In genomic region chr1:30195424-30196134, GRCh38 we compare ENCODE assay signal across 14 cellular contexts.
A peak's percentile ranks its signal among the peaks of the same experiment; 100 is the strongest.
DNase-seq lines count a peak whose midpoint lies in the region; ATAC-seq and TF ChIP-seq lines count a peak whose summit lies in the region.
"Had no signal": no experiment of that assay in that cellular context is flagged by ENCODE, and none has a peak within 500 bp of the region (broad histone marks: within the 10 kb centered on the region; RNA-seq: fewer than 3 reads in every experiment).

No MANE protein-coding gene starts in this region.

- ATAC-seq in activated naive CD8-positive, alpha-beta T cell treated with anti-CD3 and anti-CD28 coated beads, Interleukin-2, amount 50 U/mL, for 24 hours: no peak
- ATAC-seq: A549 had no signal

- H3K36me3 Mint-ChIP-seq in osteocyte (ENCODE audit: unreplicated experiment) (no peaks in the 10 kb centered on the region), nephron progenitor cell (ENCODE audit: low read depth) (no peaks in the 10 kb centered on the region)
- H3K36me3 Mint-ChIP-seq in activated naive CD8-positive, alpha-beta T cell treated with anti-CD3 and anti-CD28 coated beads, Interleukin-2, amount 50 U/mL, for 24 hours (ENCODE audit: low read depth): no peaks in the 10 kb centered on the region
- H3K36me3 Mint-ChIP-seq: CD4-positive, CD25-positive, alpha-beta regulatory T cell had no signal

- no peak overlapping the region for H3K27ac ChIP-seq in BLaER1 treated with 17β-estradiol and CSF1 and Interleukin-3, amounts not matched to agents 10 nM and 100 nM
- H3K27ac ChIP-seq in esophagus muscularis mucosa (replicated peaks in 1 of 4): no peak overlapping the region
- H3K27ac ChIP-seq in dorsolateral prefrontal cortex: no peak overlapping the region
- H3K27ac ChIP-seq: A549 had no signal

- no peaks in the 10 kb centered on the region for H3K27me3 ChIP-seq in BLaER1 treated with 17β-estradiol and CSF1 and Interleukin-3, amounts not matched to agents 10 nM and 100 nM
- H3K27me3 ChIP-seq in esophagus muscularis mucosa (peaks cover 0 to 4% (median 0%) of the 10 kb centered on the region in 4 donors), dorsolateral prefrontal cortex (peaks cover 0 to 27% (median 0%) of the 10 kb centered on the region in 45 donors)
- H3K27me3 ChIP-seq: BE2C had no signal

- intact Hi-C loops in esophagus muscularis mucosa (cut with DNase I): no loop called here
- intact Hi-C loops in dorsolateral prefrontal cortex (cut with DNase I): no loop called here

- H3K27me3 Mint-ChIP-seq in osteocyte (ENCODE audit: unreplicated experiment): no peaks in the 10 kb centered on the region
- H3K27me3 Mint-ChIP-seq in activated naive CD8-positive, alpha-beta T cell treated with anti-CD3 and anti-CD28 coated beads, Interleukin-2, amount 50 U/mL, for 24 hours: peaks cover 15% of the 10 kb centered on the region
- H3K27me3 Mint-ChIP-seq in nephron progenitor cell (ENCODE audit: low read depth, poor library complexity): peaks cover 20% of the 10 kb centered on the region

- no peak overlapping the region for H3K4me3 ChIP-seq in BLaER1 treated with 17β-estradiol and CSF1 and Interleukin-3, amounts not matched to agents 10 nM and 100 nM
- no peak overlapping the region for H3K4me3 ChIP-seq in esophagus muscularis mucosa
- H3K4me3 ChIP-seq in dorsolateral prefrontal cortex: no peak overlapping the region
- H3K4me3 ChIP-seq: A549, HAP-1 had no signal

- TF ChIP-seq CTCF in esophagus muscularis mucosa (IDR thresholded peaks at IDR 0.05) (no peak), osteocyte (IDR thresholded peaks at IDR 0.05) (no peak), dorsolateral prefrontal cortex (IDR thresholded peaks at IDR 0.05 in 54 of 56, conservative IDR thresholded peaks at IDR 0.05 in 2 of 56; ENCODE audit: low read depth in 1 of 56, partially characterized antibody in 56 of 56) (no peak), nephron progenitor cell (IDR thresholded peaks at IDR 0.05) (no peak)

- peaks cover 0 to 10% (median 7%) of the 10 kb centered on the region in 11 experiments; a peak in 16 of 22 replicates for H3K9me3 ChIP-seq in BLaER1 treated with 17β-estradiol and CSF1 and Interleukin-3, amounts not matched to agents 10 nM and 100 nM (replicated peaks in 1 of 11)
- H3K9me3 ChIP-seq in esophagus muscularis mucosa: no peaks in the 10 kb centered on the region
- H3K9me3 ChIP-seq: A549, BE2C, HAP-1 had no signal

- no peak for TF ChIP-seq EP300 in esophagus muscularis mucosa (IDR thresholded peaks at IDR 0.05)

- H3K4me3 Mint-ChIP-seq in osteocyte (ENCODE audit: unreplicated experiment) (no peak overlapping the region), nephron progenitor cell (no peak overlapping the region)
- no peak overlapping the region for H3K4me3 Mint-ChIP-seq in activated naive CD8-positive, alpha-beta T cell treated with anti-CD3 and anti-CD28 coated beads, Interleukin-2, amount 50 U/mL, for 24 hours
- H3K4me3 Mint-ChIP-seq: CD4-positive, CD25-positive, alpha-beta regulatory T cell had no signal

- H3K4me1 ChIP-seq in BLaER1 treated with 17β-estradiol and CSF1 and Interleukin-3, amounts not matched to agents 10 nM and 100 nM: peaks cover 17 to 53% (median 33%) of the 10 kb centered on the region in 10 experiments
- peaks cover 8 to 28% (median 20%) of the 10 kb centered on the region in 4 donors for H3K4me1 ChIP-seq in esophagus muscularis mucosa
- H3K4me1 ChIP-seq: A549, BE2C, HAP-1 had no signal

- H3K27ac Mint-ChIP-seq in osteocyte (ENCODE audit: unreplicated experiment) (no peak overlapping the region), nephron progenitor cell (no peak overlapping the region)
- H3K27ac Mint-ChIP-seq in activated naive CD8-positive, alpha-beta T cell treated with anti-CD3 and anti-CD28 coated beads, Interleukin-2, amount 50 U/mL, for 24 hours: no peak overlapping the region
- H3K27ac Mint-ChIP-seq: CD4-positive, CD25-positive, alpha-beta regulatory T cell had no signal

- H3K9me3 Mint-ChIP-seq in osteocyte (ENCODE audit: unreplicated experiment) (peaks cover 2% of the 10 kb centered on the region), nephron progenitor cell (peaks cover 6% of the 10 kb centered on the region)
- H3K9me3 Mint-ChIP-seq in activated naive CD8-positive, alpha-beta T cell treated with anti-CD3 and anti-CD28 coated beads, Interleukin-2, amount 50 U/mL, for 24 hours: no peaks in the 10 kb centered on the region

- H3K36me3 ChIP-seq in BLaER1 treated with 17β-estradiol and CSF1 and Interleukin-3, amounts not matched to agents 10 nM and 100 nM: no peaks in the 10 kb centered on the region
- no peaks in the 10 kb centered on the region for H3K36me3 ChIP-seq in esophagus muscularis mucosa
- H3K36me3 ChIP-seq: BE2C, HAP-1 had no signal

- DNase-seq in NCI-H526 treated with DMSO at 0.1 percent for 48 hours (lab: John Stamatoyannopoulos, UW): peak; percentile 14
- DNase-seq in esophagus muscularis mucosa (ENCODE audit: extremely low spot score): peak; percentile 82
- DNase-seq in osteocyte (ENCODE audit: extremely low spot score, unreplicated experiment): peak; percentile 69
- DNase-seq in dedifferentiated amniotic fluid mesenchymal stem cell (ENCODE audit: extremely low spot score): no peak
- DNase-seq in activated naive CD8-positive, alpha-beta T cell treated with anti-CD3 and anti-CD28 coated beads, Interleukin-2, amount 50 U/mL, for 24 hours: no peak
- DNase-seq in dorsolateral prefrontal cortex: no peak
- no peak for DNase-seq in nephron progenitor cell
- DNase-seq: BE2C; CD4-positive, CD25-positive, alpha-beta regulatory T cell; DMS53; GF-D8 had no signal

- no peaks in the 10 kb centered on the region for H4K20me1 ChIP-seq in BLaER1 treated with 17β-estradiol and CSF1 and Interleukin-3, amounts not matched to agents 10 nM and 100 nM

- H3K4me1 Mint-ChIP-seq in osteocyte (ENCODE audit: unreplicated experiment) (peaks cover 5% of the 10 kb centered on the region), nephron progenitor cell (peaks cover 55% of the 10 kb centered on the region)
- peaks cover 10% of the 10 kb centered on the region for H3K4me1 Mint-ChIP-seq in activated naive CD8-positive, alpha-beta T cell treated with anti-CD3 and anti-CD28 coated beads, Interleukin-2, amount 50 U/mL, for 24 hours

- 72% methylated on average over 12 of the region's 17 CpGs for WGBS in esophagus muscularis mucosa

- TF ChIP-seq POLR2A in esophagus muscularis mucosa (IDR thresholded peaks at IDR 0.05; ENCODE audit: low read depth): no peak

- H3K9ac ChIP-seq in BLaER1 treated with 17β-estradiol and CSF1 and Interleukin-3, amounts not matched to agents 10 nM and 100 nM: no peak overlapping the region

- H3K4me2 ChIP-seq in BLaER1 treated with 17β-estradiol and CSF1 and Interleukin-3, amounts not matched to agents 10 nM and 100 nM: peak overlapping the region in 7 of 11 experiments; percentile 15 to 76 (median 59); a peak in 6 of 22 replicates
- H3K4me2 ChIP-seq: A549 had no signal

Comparison
In these comparisons a context has a peak if more than half of its experiments do, and no peak if none do; other contexts are left out.
1. DNase-seq: peak in NCI-H526 treated with DMSO at 0.1 percent for 48 hours (single experiment), esophagus muscularis mucosa (single experiment) and osteocyte (single experiment); none in dedifferentiated amniotic fluid mesenchymal stem cell (single experiment), activated naive CD8-positive, alpha-beta T cell treated with anti-CD3 and anti-CD28 coated beads, Interleukin-2, amount 50 U/mL, for 24 hours (single experiment), dorsolateral prefrontal cortex (0 of 10) and nephron progenitor cell (single experiment).